In the genomic region with DNA sequence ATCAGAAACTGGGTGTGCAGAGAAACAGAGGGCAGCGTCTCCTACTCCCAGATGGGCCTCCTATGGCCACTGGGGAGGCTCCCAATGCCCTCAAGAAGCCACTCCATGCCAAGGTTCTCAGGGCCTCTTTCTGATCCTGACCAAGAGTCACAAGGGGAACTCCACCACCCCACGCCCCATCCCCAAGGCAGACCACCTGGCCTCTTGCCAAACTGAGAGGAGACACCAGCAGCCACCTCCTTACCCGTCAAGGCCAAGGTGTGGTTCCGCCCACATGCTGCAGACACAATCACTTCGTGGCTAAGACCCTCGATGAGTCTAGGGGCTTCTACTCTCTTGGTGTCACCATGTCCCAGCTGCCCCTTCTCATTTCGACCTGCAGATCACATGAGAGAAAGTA, we compare ENCODE assay signal across 1 cellular context.
TF ChIP-seq lines count a peak whose summit lies in the region.

No MANE protein-coding gene starts in this region.

TF ChIP-seq in K562, 482 proteins besides CTCF, POLR2A, EP300 and RAD21:
- peak; percentile 9; the same call in 1 of the 2 replicates for TF ChIP-seq POLR2G (IDR thresholded peaks at IDR 0.05; ENCODE audit: low read depth, low read length)
- TF ChIP-seq SIX5 (IDR thresholded peaks at IDR 0.05; ENCODE audit: borderline replicate concordance in 1 of 2, insufficient read depth in 1 of 2, low read depth in 1 of 2, low read length in 2 of 2), result 0 out of 4 replicates have a peak, but pooled peaks of 1 of the 2 experiments have one; percentile 8
- no peak for TF ChIP-seq SMAD2 (IDR thresholded peaks at IDR 0.05; ENCODE audit: low read depth, low read length)
- peak; percentile 75 for TF ChIP-seq NFIC (IDR thresholded peaks at IDR 0.05)
TF ChIP-seq in K562: peak in this region for 3.
